Comparison of ENCODE assay signal across 1 cellular context in the genomic region with DNA sequence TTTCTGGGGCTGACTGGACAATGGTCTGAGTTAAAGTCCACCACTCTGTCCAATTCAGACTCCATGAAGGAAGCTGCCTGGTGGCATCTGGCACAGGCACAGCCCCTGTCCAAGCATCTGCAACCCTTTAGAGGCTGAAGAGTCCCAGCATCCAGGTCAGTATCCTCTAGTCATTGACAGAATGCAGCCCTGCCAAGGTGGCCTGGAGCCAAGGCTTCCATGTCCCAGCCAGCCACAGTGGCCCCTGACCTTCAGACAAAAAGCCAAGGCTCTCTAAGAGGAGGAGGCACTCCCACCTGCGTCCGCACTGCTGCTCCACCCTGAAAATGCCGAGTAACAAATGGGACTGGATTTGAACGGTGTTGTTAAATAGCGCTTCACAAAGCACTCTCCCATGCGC.
TF ChIP-seq lines count a peak whose summit lies in the region.

No MANE protein-coding gene starts in this region.

TF ChIP-seq in HepG2, 621 proteins besides CTCF, POLR2A, EP300 and RAD21:
- no peak for TF ChIP-seq ZC3H4 (CRISPR knock-in tag; IDR thresholded peaks at IDR 0.05; ENCODE audit: borderline replicate concordance)
- no peak for TF ChIP-seq ZNF841 (CRISPR knock-in tag; IDR thresholded peaks at IDR 0.05; ENCODE audit: borderline replicate concordance)
- no peak for TF ChIP-seq ZNF136 (CRISPR knock-in tag; IDR thresholded peaks at IDR 0.05; ENCODE audit: low read depth)
- TF ChIP-seq RCOR2 (CRISPR knock-in tag; IDR thresholded peaks at IDR 0.05), result no peak
- no peak for TF ChIP-seq HNF4A (CRISPR knock-in tag; IDR thresholded peaks at IDR 0.05)
- no peak for TF ChIP-seq SMARCC2 (IDR thresholded peaks at IDR 0.05)
- no peak for TF ChIP-seq KAT7 (CRISPR knock-in tag; IDR thresholded peaks at IDR 0.05; ENCODE audit: borderline replicate concordance)
- TF ChIP-seq ZBTB40 (IDR thresholded peaks at IDR 0.05), result no peak
- no peak for TF ChIP-seq ZBTB40 (CRISPR knock-in tag; IDR thresholded peaks at IDR 0.05)
- TF ChIP-seq ZNF253 (CRISPR knock-in tag; IDR thresholded peaks at IDR 0.05; ENCODE audit: borderline replicate concordance), result no peak
- no peak for TF ChIP-seq HOXA9 (CRISPR knock-in tag; IDR thresholded peaks at IDR 0.05; ENCODE audit: borderline replicate concordance)
- no peak for TF ChIP-seq ZNF816 (CRISPR knock-in tag; IDR thresholded peaks at IDR 0.05; ENCODE audit: borderline replicate concordance)
- no peak for TF ChIP-seq HES4 (CRISPR knock-in tag; IDR thresholded peaks at IDR 0.05; ENCODE audit: borderline replicate concordance)
- TF ChIP-seq ZNF660 (CRISPR knock-in tag; IDR thresholded peaks at IDR 0.05; ENCODE audit: borderline replicate concordance, low read depth), result no peak
- TF ChIP-seq GTF3A (CRISPR knock-in tag; conservative IDR thresholded peaks at IDR 0.05), result no peak
- no peak for TF ChIP-seq ATF2 (CRISPR knock-in tag; IDR thresholded peaks at IDR 0.05)
- TF ChIP-seq, protein P1, sequence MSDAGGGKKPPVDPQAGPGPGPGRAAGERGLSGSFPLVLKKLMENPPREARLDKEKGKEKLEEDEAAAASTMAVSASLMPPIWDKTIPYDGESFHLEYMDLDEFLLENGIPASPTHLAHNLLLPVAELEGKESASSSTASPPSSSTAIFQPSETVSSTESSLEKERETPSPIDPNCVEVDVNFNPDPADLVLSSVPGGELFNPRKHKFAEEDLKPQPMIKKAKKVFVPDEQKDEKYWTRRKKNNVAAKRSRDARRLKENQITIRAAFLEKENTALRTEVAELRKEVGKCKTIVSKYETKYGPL (CRISPR knock-in tag; IDR thresholded peaks at IDR 0.05), result no peak
- no peak for TF ChIP-seq E2F2 (CRISPR knock-in tag; IDR thresholded peaks at IDR 0.05; ENCODE audit: borderline replicate concordance)
- no peak for TF ChIP-seq ZBTB20 (CRISPR knock-in tag; IDR thresholded peaks at IDR 0.05; ENCODE audit: borderline replicate concordance, low read depth)
- no peak for TF ChIP-seq ZNF749 (CRISPR knock-in tag; IDR thresholded peaks at IDR 0.05; ENCODE audit: borderline replicate concordance)
- TF ChIP-seq ASH2L (IDR thresholded peaks at IDR 0.05; ENCODE audit: insufficient read length, low read depth, low read length), result no peak
